In genomic region chr5:126503602-126504104, GRCh38 we compare ENCODE assay signal across 9 cellular contexts.
DNase-seq lines count a peak whose midpoint lies in the region; ATAC-seq and TF ChIP-seq lines count a peak whose summit lies in the region.
"Had no signal": no experiment of that assay in that cellular context is flagged by ENCODE, and none has a peak within 500 bp of the region (broad histone marks: within the 10 kb centered on the region; RNA-seq: fewer than 3 reads in every experiment).

No MANE protein-coding gene starts in this region.

- no peak overlapping the region for H3K4me3 Mint-ChIP-seq in activated T-cell treated with anti-CD3 and anti-CD28 coated beads, Interleukin-2, amount 50 U/mL, for 24 hours

- no peak for ATAC-seq in GM18502 (IDR thresholded peaks at IDR 0.05; ENCODE audit: poor library complexity, unreplicated experiment)
- ATAC-seq: SK-N-SH treated with all-trans-retinoic acid at 6 μM for 48 hours had no signal

- peak overlapping the region; percentile 13 for H3K27ac Mint-ChIP-seq in activated T-cell treated with anti-CD3 and anti-CD28 coated beads, Interleukin-2, amount 50 U/mL, for 24 hours

- H3K9me3 Mint-ChIP-seq in activated T-cell treated with anti-CD3 and anti-CD28 coated beads, Interleukin-2, amount 50 U/mL, for 24 hours, result no peaks in the 10 kb centered on the region

- WGBS in liver, result 9% methylated on average over 5 of the region's 5 CpGs
- WGBS in tibial nerve, 2 donors, result 15 to 18% methylated on average over 5 of the region's 5 CpGs

- H3K4me3 ChIP-seq in coronary artery (peak overlapping the region; percentile 9), liver (ENCODE audit: low read depth in 1 of 3, low read length in 3 of 3) (no peak overlapping the region), tibial nerve (no peak overlapping the region)

- H3K27ac ChIP-seq in coronary artery (peak overlapping the region; percentile 44 to 65), liver (ENCODE audit: low read depth in 1 of 2, low read length in 2 of 2) (peak overlapping the region; percentile 40 to 44), tibial nerve (peak overlapping the region; percentile 43 to 84 (median 64))

- TF ChIP-seq EP300 in tibial nerve (IDR thresholded peaks at IDR 0.05), result peak; percentile 80 to 88

- H3K36me3 ChIP-seq in liver (ENCODE audit: control insufficient read depth in 4 of 4, insufficient read depth in 3 of 4, low read depth in 1 of 4, low read length in 3 of 4), result no peaks in the 10 kb centered on the region
- H3K36me3 ChIP-seq in tibial nerve, result peaks cover 0 to 5% (median 0%) of the 10 kb centered on the region in 3 donors

- peaks cover 48% of the 10 kb centered on the region for H3K4me1 Mint-ChIP-seq in activated T-cell treated with anti-CD3 and anti-CD28 coated beads, Interleukin-2, amount 50 U/mL, for 24 hours (ENCODE audit: low read depth)

- no peak for TF ChIP-seq POLR2A in tibial nerve (IDR thresholded peaks at IDR 0.05)

- H3K27me3 ChIP-seq in liver (ENCODE audit: control insufficient read depth in 4 of 4, insufficient read depth in 4 of 4, low read length in 3 of 4) (no peaks in the 10 kb centered on the region), tibial nerve (no peaks in the 10 kb centered on the region)

- H3K36me3 Mint-ChIP-seq in activated T-cell treated with anti-CD3 and anti-CD28 coated beads, Interleukin-2, amount 50 U/mL, for 24 hours (ENCODE audit: low read depth), result no peaks in the 10 kb centered on the region

- no peak for DNase-seq in activated T-cell treated with anti-CD3 and anti-CD28 coated beads, Interleukin-2, amount 50 U/mL, for 24 hours
- DNase-seq in activated T-cell treated with anti-CD3 and anti-CD28 coated beads, Interleukin-2, amount 50 U/mL, for 1 hour, result no peak
- no peak for DNase-seq in coronary artery (ENCODE audit: low spot score)
- peak in 1 of 2 donors; percentile 65 for DNase-seq in tibial nerve (ENCODE audit: low spot score in 2 of 2)
- DNase-seq in DMS79 (lab: John Stamatoyannopoulos, UW), result no peak
- no peak for DNase-seq in NCI-H510A (lab: John Stamatoyannopoulos, UW)

- H3K9ac ChIP-seq in liver (ENCODE audit: low read depth in 1 of 2, low read length in 2 of 2), result no peak overlapping the region

- H3K4me1 ChIP-seq in liver (ENCODE audit: control insufficient read depth in 4 of 4, insufficient read depth in 4 of 4, low read length in 3 of 4) (peaks cover 0 to 9% (median 5%) of the 10 kb centered on the region in 4 donors), tibial nerve (peaks cover 0 to 32% (median 21%) of the 10 kb centered on the region in 4 donors)

- TF ChIP-seq CTCF in coronary artery (IDR thresholded peaks at IDR 0.05) (no peak), liver (IDR thresholded peaks at IDR 0.05; ENCODE audit: low read depth, low read length, missing input control) (no peak), tibial nerve (IDR thresholded peaks at IDR 0.05) (no peak)

- H3K9me3 ChIP-seq in liver (ENCODE audit: control insufficient read depth in 4 of 4, low read length in 3 of 4), result no peaks in the 10 kb centered on the region
- H3K9me3 ChIP-seq in tibial nerve, result no peaks in the 10 kb centered on the region

- H3K27me3 Mint-ChIP-seq in activated T-cell treated with anti-CD3 and anti-CD28 coated beads, Interleukin-2, amount 50 U/mL, for 24 hours, result no peaks in the 10 kb centered on the region

- peak; percentile 31 to 50 for TF ChIP-seq RAD21 in liver (IDR thresholded peaks at IDR 0.05)

TF ChIP-seq in liver, 16 proteins besides CTCF, POLR2A, EP300 and RAD21:
- TF ChIP-seq JUND (IDR thresholded peaks at IDR 0.05) (peak in 1 of 2 donors; percentile 41), REST (IDR thresholded peaks at IDR 0.05) (no peak), TAF1 (conservative IDR thresholded peaks at IDR 0.05) (no peak), NR2F2 (IDR thresholded peaks at IDR 0.05) (peak; percentile 40), EGR1 (IDR thresholded peaks at IDR 0.05; ENCODE audit: low read depth in 2 of 2) (no peak), SP1 (IDR thresholded peaks at IDR 0.05) (peak; percentile 51), FOXA1 (IDR thresholded peaks at IDR 0.05) (no peak), RXRA (IDR thresholded peaks at IDR 0.05) (peak; percentile 22 to 51), MAX (IDR thresholded peaks at IDR 0.05) (no peak), HNF4A (conservative IDR thresholded peaks at IDR 0.05) (peak; percentile 19 to 63)
